ENCODE assay signal across 12 cellular contexts in the genomic region with DNA sequence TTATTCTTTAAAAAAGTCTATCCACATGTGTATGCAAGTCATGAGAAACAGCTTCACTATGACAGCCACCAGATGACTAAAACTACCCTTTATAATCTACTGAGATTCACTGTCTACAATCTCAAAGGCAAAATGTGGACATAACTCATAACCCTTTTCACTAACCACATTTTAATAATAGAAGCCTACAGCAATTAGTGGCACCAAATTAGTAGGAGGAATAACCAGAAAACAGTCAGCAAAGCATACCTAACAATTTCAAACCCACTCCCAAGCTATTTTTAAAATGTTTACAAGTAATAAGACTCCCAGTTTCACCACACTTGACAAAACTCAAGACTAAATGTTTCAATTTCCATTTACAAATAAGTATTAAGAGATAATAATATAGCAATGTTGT.
A peak's percentile ranks its signal among the peaks of the same experiment; 100 is the strongest.
DNase-seq lines count a peak whose midpoint lies in the region; ATAC-seq and TF ChIP-seq lines count a peak whose summit lies in the region.
"Had no signal": no experiment of that assay in that cellular context is flagged by ENCODE, and none has a peak within 500 bp of the region (broad histone marks: within the 10 kb centered on the region; RNA-seq: fewer than 3 reads in every experiment).

No MANE protein-coding gene starts in this region.

- H3K4me2 ChIP-seq in mesenchymal stem cell (ENCODE audit: low read length, poor library complexity, severe bottlenecking), result no peak overlapping the region

- H2BK15ac ChIP-seq in mesenchymal stem cell (ENCODE audit: low read depth, poor library complexity, severe bottlenecking), result no peak overlapping the region

- peak; percentile 59 for ATAC-seq in GM19438 (IDR thresholded peaks at IDR 0.05; ENCODE audit: low read depth, unreplicated experiment)
- peak; percentile 69 for ATAC-seq in HG02840 (IDR thresholded peaks at IDR 0.05; ENCODE audit: low FRiP score, unreplicated experiment)
- peak; percentile 71 for ATAC-seq in HG03575 (IDR thresholded peaks at IDR 0.05; ENCODE audit: extremely low read depth, insufficient number of reproducible peaks, low FRiP score, unreplicated experiment)
- no peak for ATAC-seq in upper lobe of right lung

- no peak for TF ChIP-seq POLR2A in ovary (IDR thresholded peaks at IDR 0.05)

- H3K9me3 ChIP-seq in upper lobe of right lung, result no peaks in the 10 kb centered on the region
- no peaks in the 10 kb centered on the region for H3K9me3 ChIP-seq in mesenchymal stem cell (ENCODE audit: control insufficient read depth, low read length)
- no peaks in the 10 kb centered on the region for H3K9me3 ChIP-seq in ovary

- no peak for TF ChIP-seq EP300 in ovary (IDR thresholded peaks at IDR 0.05)

- no peak overlapping the region for H3K23ac ChIP-seq in mesenchymal stem cell (ENCODE audit: low read length in 2 of 2)

- H3K4me3 ChIP-seq in GM12865 (ENCODE audit: low read depth, low read length) (no peak overlapping the region), upper lobe of right lung (no peak overlapping the region), mesenchymal stem cell (ENCODE audit: insufficient read depth in 1 of 2, low read depth in 1 of 2, low read length in 2 of 2) (no peak overlapping the region), ovary (no peak overlapping the region)

- DNase-seq in GM12865 (ENCODE audit: low read depth) (peak; percentile 69), upper lobe of right lung (no peak), mesenchymal stem cell (no peak), ovary (no peak), NCI-H1105 (lab: John Stamatoyannopoulos, UW) (no peak)
- DNase-seq: AML-193, GF-D8, small intestine had no signal

- H3K4ac ChIP-seq in mesenchymal stem cell (ENCODE audit: low read depth in 1 of 2, low read length in 2 of 2), result no peak overlapping the region

- no peak overlapping the region for H4K8ac ChIP-seq in mesenchymal stem cell (ENCODE audit: low read length)

- H2AK5ac ChIP-seq in mesenchymal stem cell (ENCODE audit: low read length, severe bottlenecking), result no peak overlapping the region

- H2BK5ac ChIP-seq in mesenchymal stem cell (ENCODE audit: low read depth, low read length, poor library complexity, severe bottlenecking), result no peak overlapping the region

- H3K27me3 ChIP-seq in upper lobe of right lung (no peaks in the 10 kb centered on the region), mesenchymal stem cell (ENCODE audit: control insufficient read depth in 1 of 2, insufficient read depth in 1 of 2, low read length in 2 of 2) (no peaks in the 10 kb centered on the region), ovary (no peaks in the 10 kb centered on the region)

- no peak for TF ChIP-seq CTCF in GM12865 (IDR thresholded peaks at IDR 0.05; ENCODE audit: insufficient read depth, low read depth, low read length, missing control alignments)
- no peak for TF ChIP-seq CTCF in upper lobe of right lung (IDR thresholded peaks at IDR 0.05)
- no peak for TF ChIP-seq CTCF in ovary (IDR thresholded peaks at IDR 0.05)

- H2BK120ac ChIP-seq in mesenchymal stem cell (ENCODE audit: low read depth, low read length), result no peak overlapping the region

- H2AFZ ChIP-seq in mesenchymal stem cell (ENCODE audit: low read depth, low read length), result no peak overlapping the region

- H3K18ac ChIP-seq in mesenchymal stem cell (ENCODE audit: low read depth in 1 of 2, low read length in 2 of 2), result no peak overlapping the region

- H4K91ac ChIP-seq in mesenchymal stem cell (ENCODE audit: low read length), result no peak overlapping the region

- H3K4me1 ChIP-seq in upper lobe of right lung (no peaks in the 10 kb centered on the region), mesenchymal stem cell (ENCODE audit: control insufficient read depth, insufficient read depth, low read depth, low read length) (no peaks in the 10 kb centered on the region), ovary (ENCODE audit: insufficient read depth) (no peaks in the 10 kb centered on the region)

- intact Hi-C loops in upper lobe of right lung (cut with DNase I) (no loop called here), ovary (cut with DNase I) (no loop called here)

- no peak overlapping the region for H2BK12ac ChIP-seq in mesenchymal stem cell (ENCODE audit: low read length in 2 of 2)

- no peaks in the 10 kb centered on the region for H3K79me1 ChIP-seq in mesenchymal stem cell (replicated peaks; ENCODE audit: low read length, poor library complexity, severe bottlenecking)

- no peak overlapping the region for H3K14ac ChIP-seq in mesenchymal stem cell (ENCODE audit: low read length in 2 of 2)

- no peak overlapping the region for H3K9ac ChIP-seq in mesenchymal stem cell (ENCODE audit: low read length)

- no peak overlapping the region for H3K27ac ChIP-seq in upper lobe of right lung
- no peak overlapping the region for H3K27ac ChIP-seq in mesenchymal stem cell (ENCODE audit: low read length, poor library complexity, severe bottlenecking)
- no peak overlapping the region for H3K27ac ChIP-seq in ovary
- H3K27ac ChIP-seq: epithelial cell of prostate had no signal

- H3K36me3 ChIP-seq in upper lobe of right lung (no peaks in the 10 kb centered on the region), mesenchymal stem cell (ENCODE audit: control insufficient read depth in 1 of 2, insufficient read depth in 2 of 2, low read depth in 1 of 2, low read length in 2 of 2) (no peaks in the 10 kb centered on the region), ovary (no peaks in the 10 kb centered on the region)
